Comparison of ENCODE assay signal across 9 cellular contexts in the genomic region with DNA sequence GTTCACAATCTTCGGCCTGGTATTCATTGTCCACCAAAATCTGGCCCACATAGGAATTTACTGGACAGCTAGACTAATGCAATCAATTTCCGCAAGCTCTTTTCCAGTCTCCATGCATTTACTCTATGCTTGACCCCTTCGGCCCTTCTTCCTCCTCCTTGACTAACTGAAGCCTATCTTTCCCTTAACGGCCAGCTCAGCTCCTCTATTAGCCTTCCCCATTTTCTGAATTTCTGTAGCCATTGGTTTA. TPM values are rescaled to one million over a fixed set of nuclear protein-coding genes. Genes with fewer than 3 reads are reported as not detected.
A peak's percentile ranks its signal among the peaks of the same experiment; 100 is the strongest.
DNase-seq lines count a peak whose midpoint lies in the region; FAIRE-seq and TF ChIP-seq lines count a peak whose summit lies in the region.
"Had no signal": no experiment of that assay in that cellular context is flagged by ENCODE, and none has a peak within 500 bp of the region (broad histone marks: within the 10 kb centered on the region; RNA-seq: fewer than 3 reads in every experiment).

No MANE protein-coding gene starts in this region.

- H3K27ac ChIP-seq in tibial nerve, result peak overlapping the region; percentile 87 to 92 (median 90)

- peak overlapping the region; percentile 62 to 75 (median 72) for H3K4me3 ChIP-seq in tibial nerve

- POLR2A ChIA-PET in activated CD4-positive, alpha-beta memory T cell treated with anti-CD3 and anti-CD28 coated beads, Interleukin-2, amount 10 ng/mL, durations not matched to agents 7 days and 5 days (lab: Charles Lee), result interaction anchor here (0.7 to 0.9 kb wide), 2 partner anchors 16 to 19 kb away, joined by 3 to 4 read pairs; no protein-coding TSS in a partner anchor

- CTCF ChIA-PET in activated naive CD4-positive, alpha-beta T cell treated with anti-CD3 and anti-CD28 coated beads for 36 hours (lab: Charles Lee), result interaction anchor here (0.6 kb wide), 2 partner anchors 349 to 463 kb away, joined by 3 read pairs; no protein-coding TSS in a partner anchor
- CTCF ChIA-PET in activated CD4-positive, alpha-beta memory T cell treated with anti-CD3 and anti-CD28 coated beads, Interleukin-2, amount 10 ng/mL, durations not matched to agents 7 days and 5 days (lab: Charles Lee), result interaction anchor here (0.8 kb wide), 1 partner anchor 349 kb away, joined by 3 read pairs; no protein-coding TSS in a partner anchor

- no peak for TF ChIP-seq EP300 in tibial nerve (IDR thresholded peaks at IDR 0.05)

- H3K36me3 Mint-ChIP-seq in activated naive CD4-positive, alpha-beta T cell treated with anti-CD3 and anti-CD28 coated beads for 36 hours (ENCODE audit: low read depth), result no peaks in the 10 kb centered on the region
- no peaks in the 10 kb centered on the region for H3K36me3 Mint-ChIP-seq in activated CD4-positive, alpha-beta memory T cell treated with anti-CD3 and anti-CD28 coated beads, Interleukin-2, amount 10 ng/mL, durations not matched to agents 7 days and 5 days (ENCODE audit: low read depth)

- no peak for DNase-seq in activated naive CD4-positive, alpha-beta T cell treated with anti-CD3 and anti-CD28 coated beads for 36 hours
- DNase-seq in activated naive CD4-positive, alpha-beta T cell treated with Interleukin-2 at 50 U/mL for 16 hours, result no peak
- no peak for DNase-seq in activated CD4-positive, alpha-beta memory T cell treated with anti-CD3 and anti-CD28 coated beads, Interleukin-2, amount 10 ng/mL, durations not matched to agents 7 days and 5 days
- DNase-seq in iris pigment epithelial cell (ENCODE audit: low read depth) (peak; percentile 4), tibial nerve (ENCODE audit: low spot score in 2 of 2) (no peak), GM19239 (ENCODE audit: insufficient read length, low spot score) (no peak), DMS153 (lab: John Stamatoyannopoulos, UW) (no peak), NCI-H774 (lab: John Stamatoyannopoulos, UW) (no peak)

- intact Hi-C loops in activated naive CD4-positive, alpha-beta T cell treated with anti-CD3 and anti-CD28 coated beads for 36 hours (cut with micrococcal nuclease), result loop anchor here (1.0 to 2.0 kb wide), 3 partner anchors 98 to 350 kb away; no protein-coding TSS in a partner anchor

- peaks cover 0 to 15% (median 3%) of the 10 kb centered on the region in 4 donors for H3K4me1 ChIP-seq in tibial nerve

- H3K9me3 Mint-ChIP-seq in activated naive CD4-positive, alpha-beta T cell treated with anti-CD3 and anti-CD28 coated beads for 36 hours, result no peaks in the 10 kb centered on the region
- H3K9me3 Mint-ChIP-seq in activated CD4-positive, alpha-beta memory T cell treated with anti-CD3 and anti-CD28 coated beads, Interleukin-2, amount 10 ng/mL, durations not matched to agents 7 days and 5 days, result no peaks in the 10 kb centered on the region

- no peaks in the 10 kb centered on the region for H3K27me3 Mint-ChIP-seq in activated naive CD4-positive, alpha-beta T cell treated with anti-CD3 and anti-CD28 coated beads for 36 hours (ENCODE audit: low read depth)
- no peaks in the 10 kb centered on the region for H3K27me3 Mint-ChIP-seq in activated CD4-positive, alpha-beta memory T cell treated with anti-CD3 and anti-CD28 coated beads, Interleukin-2, amount 10 ng/mL, durations not matched to agents 7 days and 5 days

- no peaks in the 10 kb centered on the region for H3K9me3 ChIP-seq in tibial nerve

- FAIRE-seq in GM19239 (lab: Jason Lieb, UNC), result no peak
- FAIRE-seq: endometrium had no signal

- TF ChIP-seq POLR2A in tibial nerve (IDR thresholded peaks at IDR 0.05), result no peak

- no peaks in the 10 kb centered on the region for H3K27me3 ChIP-seq in tibial nerve

- H3K27ac Mint-ChIP-seq in activated naive CD4-positive, alpha-beta T cell treated with anti-CD3 and anti-CD28 coated beads for 36 hours, result peak overlapping the region; percentile 88
- H3K27ac Mint-ChIP-seq in activated CD4-positive, alpha-beta memory T cell treated with anti-CD3 and anti-CD28 coated beads, Interleukin-2, amount 10 ng/mL, durations not matched to agents 7 days and 5 days, result peak overlapping the region; percentile 79

- H3K4me3 Mint-ChIP-seq in activated naive CD4-positive, alpha-beta T cell treated with anti-CD3 and anti-CD28 coated beads for 36 hours, result peak overlapping the region; percentile 88
- H3K4me3 Mint-ChIP-seq in activated CD4-positive, alpha-beta memory T cell treated with anti-CD3 and anti-CD28 coated beads, Interleukin-2, amount 10 ng/mL, durations not matched to agents 7 days and 5 days, result peak overlapping the region; percentile 76

- no peak for TF ChIP-seq CTCF in tibial nerve (IDR thresholded peaks at IDR 0.05)

- no peaks in the 10 kb centered on the region for H3K36me3 ChIP-seq in tibial nerve

- H3K4me1 Mint-ChIP-seq in activated naive CD4-positive, alpha-beta T cell treated with anti-CD3 and anti-CD28 coated beads for 36 hours (ENCODE audit: low read depth), result peaks cover 11% of the 10 kb centered on the region
- peaks cover 24% of the 10 kb centered on the region for H3K4me1 Mint-ChIP-seq in activated CD4-positive, alpha-beta memory T cell treated with anti-CD3 and anti-CD28 coated beads, Interleukin-2, amount 10 ng/mL, durations not matched to agents 7 days and 5 days

- WGBS in tibial nerve, 2 donors, result 2 to 59% methylated on average over 4 of the region's 4 CpGs

RNA-seq across cellular contexts. Expression of a gene that starts 1.2 kb away (rescaled TPM):
- 10 to 100 TPM; 19.8 to 20.7 TPM for total RNA-seq in activated naive CD4-positive, alpha-beta T cell treated with anti-CD3 and anti-CD28 coated beads for 36 hours
- total RNA-seq in activated CD4-positive, alpha-beta memory T cell treated with anti-CD3 and anti-CD28 coated beads, Interleukin-2, amount 10 ng/mL, durations not matched to agents 7 days and 5 days, result 10 to 100 TPM; 19.3 to 21.3 TPM
- total RNA-seq in tibial nerve, result 10 to 100 TPM; 18.0 to 32.7 (median 26.6) TPM
